In the genomic region with DNA sequence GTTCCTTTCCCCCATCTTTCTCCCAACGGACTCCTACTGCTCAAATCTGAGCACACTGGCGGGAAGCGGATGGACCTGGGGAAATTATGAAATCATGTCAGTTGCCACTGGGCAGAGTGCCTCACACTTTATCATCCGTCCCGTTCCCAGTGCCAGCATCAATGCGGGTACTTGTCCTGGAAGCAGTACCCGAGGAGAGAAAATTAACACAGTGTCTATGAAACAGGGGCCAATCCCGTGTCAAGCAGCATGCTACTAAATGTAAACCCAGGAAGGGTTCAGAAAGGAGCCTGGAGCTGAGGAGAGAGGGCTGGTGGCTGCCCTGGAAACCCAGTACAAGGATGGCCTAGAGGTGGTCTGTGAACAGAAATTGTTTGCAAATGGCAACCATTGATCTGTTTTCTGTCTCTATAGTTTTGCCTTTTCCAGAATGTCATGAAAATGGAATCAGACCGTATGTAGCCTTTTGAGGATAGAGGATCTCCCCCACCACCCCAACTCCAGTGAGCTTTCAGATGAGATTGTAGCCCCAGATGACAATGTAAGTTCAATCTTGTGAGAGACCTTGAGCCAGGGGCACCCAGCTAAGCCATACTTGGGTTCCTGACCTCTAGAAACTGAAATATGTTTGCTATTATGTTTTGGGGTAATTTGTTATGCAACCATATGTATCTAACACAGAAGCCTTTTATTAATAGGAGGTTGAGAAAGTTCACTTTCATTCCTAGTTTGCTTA, we compare ENCODE assay signal across 8 cellular contexts. TPM values are rescaled to one million over a fixed set of nuclear protein-coding genes. Genes with fewer than 3 reads are reported as not detected.
A peak's percentile ranks its signal among the peaks of the same experiment; 100 is the strongest.
DNase-seq lines count a peak whose midpoint lies in the region; ATAC-seq and TF ChIP-seq lines count a peak whose summit lies in the region.

No MANE protein-coding gene starts in this region.

- in situ Hi-C loops in ACHN (cut with HindIII; ENCODE audit: low pct_ligation_motif_present, low pct_unique_long_range_greater_than_20kb, low sequenced_read_pairs): no loop called here

- H3K4me1 ChIP-seq in HEK293 (ENCODE audit: control insufficient read depth, insufficient read depth, low read length) (peaks cover 16% of the 10 kb centered on the region), psoas muscle (peaks cover 5% of the 10 kb centered on the region)

- H3K9me3 Mint-ChIP-seq in activated CD4-positive, alpha-beta memory T cell treated with anti-CD3 and anti-CD28 coated beads, Interleukin-2, amount 10 ng/mL, durations not matched to agents 7 days and 5 days: no peaks in the 10 kb centered on the region
- peaks cover 4% of the 10 kb centered on the region for H3K9me3 Mint-ChIP-seq in glutamatergic neuron (ENCODE audit: unreplicated experiment)

- H3K36me3 Mint-ChIP-seq in activated CD4-positive, alpha-beta memory T cell treated with anti-CD3 and anti-CD28 coated beads, Interleukin-2, amount 10 ng/mL, durations not matched to agents 7 days and 5 days (ENCODE audit: low read depth): no peaks in the 10 kb centered on the region
- H3K36me3 Mint-ChIP-seq in glutamatergic neuron (ENCODE audit: unreplicated experiment): no peaks in the 10 kb centered on the region

- intact Hi-C loops in psoas muscle (cut with DNase I): no loop called here

- peaks cover 15% of the 10 kb centered on the region for H3K4me1 Mint-ChIP-seq in activated CD4-positive, alpha-beta memory T cell treated with anti-CD3 and anti-CD28 coated beads, Interleukin-2, amount 10 ng/mL, durations not matched to agents 7 days and 5 days
- H3K4me1 Mint-ChIP-seq in glutamatergic neuron (ENCODE audit: low read depth, unreplicated experiment): peaks cover 18% of the 10 kb centered on the region

- H3K4me3 ChIP-seq in HEK293 (ENCODE audit: low read depth, low read length): peak overlapping the region; percentile 51
- H3K4me3 ChIP-seq in psoas muscle: peak overlapping the region; percentile 77

- POLR2A ChIA-PET in HEK293 (lab: Yijun Ruan, JAX): interaction anchor here (1.3 kb wide), 2 partner anchors 46 to 85 kb away, joined by 3 to 4 read pairs; a partner anchor contains a TSS
- POLR2A ChIA-PET in activated CD4-positive, alpha-beta memory T cell treated with anti-CD3 and anti-CD28 coated beads, Interleukin-2, amount 10 ng/mL, durations not matched to agents 7 days and 5 days (lab: Charles Lee): interaction anchor here (1.5 to 5.0 kb wide), 3 partner anchors 34 to 85 kb away, joined by 5 to 23 read pairs (median 8); a partner anchor contains a TSS

- CTCF ChIA-PET in HEK293 (lab: Yijun Ruan, JAX): interaction anchor here (0.6 to 0.8 kb wide), 3 partner anchors 28 to 68 kb away, joined by 3 read pairs; no protein-coding TSS in a partner anchor
- CTCF ChIA-PET in activated CD4-positive, alpha-beta memory T cell treated with anti-CD3 and anti-CD28 coated beads, Interleukin-2, amount 10 ng/mL, durations not matched to agents 7 days and 5 days (lab: Charles Lee): interaction anchor here (0.7 to 2.9 kb wide), 2 partner anchors 77 to 420 kb away, joined by 5 to 10 read pairs; no protein-coding TSS in a partner anchor

- peak overlapping the region; percentile 55 for H3K4me3 Mint-ChIP-seq in activated CD4-positive, alpha-beta memory T cell treated with anti-CD3 and anti-CD28 coated beads, Interleukin-2, amount 10 ng/mL, durations not matched to agents 7 days and 5 days
- H3K4me3 Mint-ChIP-seq in glutamatergic neuron (ENCODE audit: unreplicated experiment): peak overlapping the region; percentile 91

- no peaks in the 10 kb centered on the region for H3K9me3 ChIP-seq in HEK293 (ENCODE audit: control insufficient read depth, insufficient read depth, low read depth, low read length)
- no peaks in the 10 kb centered on the region for H3K9me3 ChIP-seq in psoas muscle

- WGBS in psoas muscle, 3 donors: 7 to 22% (median 12%) methylated on average over 9 of the region's 9 CpGs

- H3K27ac ChIP-seq in HEK293 (ENCODE audit: extremely low read depth, low read depth, low read length) (peak overlapping the region; percentile 92), psoas muscle (peak overlapping the region; percentile 66)

- TF ChIP-seq CTCF in HEK293 (tag by site-specific recombination; IDR thresholded peaks at IDR 0.05) (no peak), glutamatergic neuron (IDR thresholded peaks at IDR 0.05; ENCODE audit: partially characterized antibody, unreplicated experiment) (no peak), psoas muscle (IDR thresholded peaks at IDR 0.05) (no peak)

- DNase-seq in ACHN (peak; percentile 15), glutamatergic neuron (no peak), psoas muscle (peak; percentile 31 to 61), NK-92 (lab: John Stamatoyannopoulos, UW; ENCODE audit: unreplicated experiment) (no peak)
- DNase-seq in activated CD4-positive, alpha-beta memory T cell treated with anti-CD3 and anti-CD28 coated beads, Interleukin-2, amount 10 ng/mL, durations not matched to agents 7 days and 5 days: no peak
- no peak for DNase-seq in activated CD8-positive, alpha-beta memory T cell treated with anti-CD3 and anti-CD28 coated beads for 24 hours

- H3K36me3 ChIP-seq in HEK293 (ENCODE audit: control insufficient read depth in 2 of 2, insufficient read depth in 1 of 2, low read length in 2 of 2): no peaks in the 10 kb centered on the region
- no peaks in the 10 kb centered on the region for H3K36me3 ChIP-seq in psoas muscle (ENCODE audit: insufficient read depth in 1 of 2, low read depth in 1 of 2)

- ATAC-seq in psoas muscle: peak; percentile 49 to 70 (median 62)
- ATAC-seq in HG03108 (IDR thresholded peaks at IDR 0.05; ENCODE audit: unreplicated experiment): no peak

- peaks cover 6% of the 10 kb centered on the region for H3K27me3 Mint-ChIP-seq in activated CD4-positive, alpha-beta memory T cell treated with anti-CD3 and anti-CD28 coated beads, Interleukin-2, amount 10 ng/mL, durations not matched to agents 7 days and 5 days
- peaks cover 2% of the 10 kb centered on the region for H3K27me3 Mint-ChIP-seq in glutamatergic neuron (ENCODE audit: unreplicated experiment)

- H3K27me3 ChIP-seq in psoas muscle (ENCODE audit: insufficient read depth in 3 of 3, low read length in 2 of 3): no peaks in the 10 kb centered on the region

- H3K27ac Mint-ChIP-seq in activated CD4-positive, alpha-beta memory T cell treated with anti-CD3 and anti-CD28 coated beads, Interleukin-2, amount 10 ng/mL, durations not matched to agents 7 days and 5 days: no peak overlapping the region
- peak overlapping the region; percentile 41 for H3K27ac Mint-ChIP-seq in glutamatergic neuron (ENCODE audit: unreplicated experiment)

TF ChIP-seq in HEK293, 187 proteins besides CTCF, POLR2A, EP300 and RAD21:
- TF ChIP-seq IKZF3 (tag by site-specific recombination; IDR thresholded peaks at IDR 0.05) (peak; percentile 12; the same call in 1 of the 2 replicates), ZNF335 (tag by site-specific recombination; conservative IDR thresholded peaks at IDR 0.05) (peak; percentile 14; the same call in 1 of the 2 replicates), ZSCAN16 (tag by site-specific recombination; IDR thresholded peaks at IDR 0.05) (peak; percentile 87), ZBTB17 (tag by site-specific recombination; IDR thresholded peaks at IDR 0.05) (peak; percentile 27; the same call in 1 of the 2 replicates), PRDM1 (tag by site-specific recombination; IDR thresholded peaks at IDR 0.05) (peak; percentile 3; the same call in 1 of the 2 replicates), ZXDB (tag by site-specific recombination; IDR thresholded peaks at IDR 0.05) (no peak), ZBTB20 (tag by site-specific recombination; IDR thresholded peaks at IDR 0.05) (peak; percentile 62; the same call in 1 of the 2 replicates), ZNF514 (tag by site-specific recombination; IDR thresholded peaks at IDR 0.05) (no peak), GLIS1 (tag by site-specific recombination; IDR thresholded peaks at IDR 0.05) (no peak)
- TF ChIP-seq, protein P1, sequence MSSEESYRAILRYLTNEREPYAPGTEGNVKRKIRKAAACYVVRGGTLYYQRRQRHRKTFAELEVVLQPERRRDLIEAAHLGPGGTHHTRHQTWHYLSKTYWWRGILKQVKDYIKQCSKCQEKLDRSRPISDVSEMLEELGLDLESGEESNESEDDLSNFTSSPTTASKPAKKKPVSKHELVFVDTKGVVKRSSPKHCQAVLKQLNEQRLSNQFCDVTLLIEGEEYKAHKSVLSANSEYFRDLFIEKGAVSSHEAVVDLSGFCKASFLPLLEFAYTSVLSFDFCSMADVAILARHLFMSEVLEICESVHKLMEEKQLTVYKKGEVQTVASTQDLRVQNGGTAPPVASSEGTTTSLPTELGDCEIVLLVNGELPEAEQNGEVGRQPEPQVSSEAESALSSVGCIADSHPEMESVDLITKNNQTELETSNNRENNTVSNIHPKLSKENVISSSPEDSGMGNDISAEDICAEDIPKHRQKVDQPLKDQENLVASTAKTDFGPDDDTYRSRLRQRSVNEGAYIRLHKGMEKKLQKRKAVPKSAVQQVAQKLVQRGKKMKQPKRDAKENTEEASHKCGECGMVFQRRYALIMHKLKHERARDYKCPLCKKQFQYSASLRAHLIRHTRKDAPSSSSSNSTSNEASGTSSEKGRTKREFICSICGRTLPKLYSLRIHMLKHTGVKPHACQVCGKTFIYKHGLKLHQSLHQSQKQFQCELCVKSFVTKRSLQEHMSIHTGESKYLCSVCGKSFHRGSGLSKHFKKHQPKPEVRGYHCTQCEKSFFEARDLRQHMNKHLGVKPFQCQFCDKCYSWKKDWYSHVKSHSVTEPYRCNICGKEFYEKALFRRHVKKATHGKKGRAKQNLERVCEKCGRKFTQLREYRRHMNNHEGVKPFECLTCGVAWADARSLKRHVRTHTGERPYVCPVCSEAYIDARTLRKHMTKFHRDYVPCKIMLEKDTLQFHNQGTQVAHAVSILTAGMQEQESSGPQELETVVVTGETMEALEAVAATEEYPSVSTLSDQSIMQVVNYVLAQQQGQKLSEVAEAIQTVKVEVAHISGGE (tag by site-specific recombination; conservative IDR thresholded peaks at IDR 0.05; ENCODE audit: low read depth): peak; percentile 86
- TF ChIP-seq, protein P2, sequence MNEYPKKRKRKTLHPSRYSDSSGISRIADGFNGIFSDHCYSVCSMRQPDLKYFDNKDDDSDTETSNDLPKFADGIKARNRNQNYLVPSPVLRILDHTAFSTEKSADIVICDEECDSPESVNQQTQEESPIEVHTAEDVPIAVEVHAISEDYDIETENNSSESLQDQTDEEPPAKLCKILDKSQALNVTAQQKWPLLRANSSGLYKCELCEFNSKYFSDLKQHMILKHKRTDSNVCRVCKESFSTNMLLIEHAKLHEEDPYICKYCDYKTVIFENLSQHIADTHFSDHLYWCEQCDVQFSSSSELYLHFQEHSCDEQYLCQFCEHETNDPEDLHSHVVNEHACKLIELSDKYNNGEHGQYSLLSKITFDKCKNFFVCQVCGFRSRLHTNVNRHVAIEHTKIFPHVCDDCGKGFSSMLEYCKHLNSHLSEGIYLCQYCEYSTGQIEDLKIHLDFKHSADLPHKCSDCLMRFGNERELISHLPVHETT (tag by site-specific recombination; IDR thresholded peaks at IDR 0.05): no peak

RNA-seq across cellular contexts. Expression of a gene that starts 0.9 kb away (rescaled TPM):
- 1 to 10 TPM; 5.3 to 8.8 TPM for total RNA-seq in activated CD4-positive, alpha-beta memory T cell treated with anti-CD3 and anti-CD28 coated beads, Interleukin-2, amount 10 ng/mL, durations not matched to agents 7 days and 5 days
- total RNA-seq in glutamatergic neuron (ENCODE audit: unreplicated experiment) (3.4 TPM), psoas muscle (1 to 10 TPM; 1.4 to 4.5 (median 2.0) TPM)
- 1 to 10 TPM in 2 of 3 donors, under 1 TPM in 1; 0.46 to 2.2 (median 2.0) TPM for polyA plus RNA-seq in psoas muscle

Comparison
In these comparisons a context has a peak if more than half of its experiments do, and no peak if none do; other contexts are left out.
1. DNase-seq: peak in ACHN (single experiment) and psoas muscle (2 of 2); none in activated CD4-positive, alpha-beta memory T cell treated with anti-CD3 and anti-CD28 coated beads, Interleukin-2, amount 10 ng/mL, durations not matched to agents 7 days and 5 days (single experiment), glutamatergic neuron (single experiment), NK-92 (single experiment) and activated CD8-positive, alpha-beta memory T cell treated with anti-CD3 and anti-CD28 coated beads for 24 hours (single experiment).